ENCODE assay signal across 14 cellular contexts in genomic region chr1:64961923-64962322, GRCh38. TPM values are rescaled to one million over a fixed set of nuclear protein-coding genes. Genes with fewer than 3 reads are reported as not detected.
DNase-seq lines count a peak whose midpoint lies in the region; ATAC-seq and TF ChIP-seq lines count a peak whose summit lies in the region.
"Had no signal": no experiment of that assay in that cellular context is flagged by ENCODE, and none has a peak within 500 bp of the region (broad histone marks: within the 10 kb centered on the region; RNA-seq: fewer than 3 reads in every experiment).

No MANE protein-coding gene starts in this region.

- ATAC-seq in DND-41 (ENCODE audit: insufficient read depth, low read depth) (no peak), naive B cell (ENCODE audit: low read depth in 2 of 2) (no peak)

- H3K9me3 ChIP-seq in BLaER1 (no peaks in the 10 kb centered on the region), DND-41 (ENCODE audit: insufficient read depth, low read length, severe bottlenecking) (no peaks in the 10 kb centered on the region), adrenal gland (replicated peaks in 1 of 3) (no peaks in the 10 kb centered on the region)
- H3K9me3 ChIP-seq: sigmoid colon had no signal

- no peaks in the 10 kb centered on the region for H3K27me3 ChIP-seq in BLaER1
- no peaks in the 10 kb centered on the region for H3K27me3 ChIP-seq in DND-41 (ENCODE audit: insufficient read depth, low read length, poor library complexity)
- H3K27me3 ChIP-seq in adrenal gland: no peaks in the 10 kb centered on the region
- H3K27me3 ChIP-seq: sigmoid colon had no signal

- 69 to 83% (median 79%) methylated on average over 1 of the region's 1 CpG for WGBS in adrenal gland, 4 donors

- peak overlapping the region; percentile 50; the same call in 1 of the 2 replicates for H3K27ac ChIP-seq in BLaER1
- H3K27ac ChIP-seq in DND-41 (ENCODE audit: low read length): peak overlapping the region; percentile 19
- no peak overlapping the region for H3K27ac ChIP-seq in adrenal gland
- H3K27ac ChIP-seq: C4-2B, sigmoid colon had no signal

- peaks cover 90% of the 10 kb centered on the region for H3K79me2 ChIP-seq in DND-41 (ENCODE audit: insufficient read depth, low read length)

- no peaks in the 10 kb centered on the region for H3K9me3 Mint-ChIP-seq in activated T-helper 2 cell treated with anti-CD3 and anti-CD28 coated beads, Interferon-gamma antibody, Interleukin-2, Interleukin-4, amounts not matched to agents 10 μg/mL and 5 μg/mL and 100 μg/mL, durations not matched to agents 14 hours and 24 hours and 36 hours
- no peaks in the 10 kb centered on the region for H3K9me3 Mint-ChIP-seq in naive B cell

- intact Hi-C loops in activated T-helper 2 cell treated with anti-CD3 and anti-CD28 coated beads, Interferon-gamma antibody, Interleukin-2, Interleukin-4, amounts not matched to agents 10 μg/mL and 5 μg/mL and 100 μg/mL, durations not matched to agents 14 hours and 24 hours and 36 hours (cut with micrococcal nuclease): loop anchor here (2.0 to 10.0 kb wide), 3 partner anchors 103 to 433 kb away; partner anchors contain the start of gene AK4
- intact Hi-C loops in adrenal gland (cut with DNase I): loop anchor here in 1 of 2 donors (10.0 kb wide), 1 partner anchor 67 kb away; no protein-coding TSS in a partner anchor

- peaks cover 63% of the 10 kb centered on the region for H3K4me1 Mint-ChIP-seq in activated T-helper 2 cell treated with anti-CD3 and anti-CD28 coated beads, Interferon-gamma antibody, Interleukin-2, Interleukin-4, amounts not matched to agents 10 μg/mL and 5 μg/mL and 100 μg/mL, durations not matched to agents 14 hours and 24 hours and 36 hours (ENCODE audit: low read depth)
- peaks cover 58 to 68% (median 59%) of the 10 kb centered on the region in 3 donors for H3K4me1 Mint-ChIP-seq in naive B cell

- no peaks in the 10 kb centered on the region for H3K27me3 Mint-ChIP-seq in activated T-helper 2 cell treated with anti-CD3 and anti-CD28 coated beads, Interferon-gamma antibody, Interleukin-2, Interleukin-4, amounts not matched to agents 10 μg/mL and 5 μg/mL and 100 μg/mL, durations not matched to agents 14 hours and 24 hours and 36 hours (ENCODE audit: low read depth)
- H3K27me3 Mint-ChIP-seq in naive B cell: no peaks in the 10 kb centered on the region

- H3K9ac ChIP-seq in BLaER1: no peak overlapping the region
- H3K9ac ChIP-seq in DND-41 (ENCODE audit: low read depth, low read length): no peak overlapping the region

- H3K4me3 ChIP-seq in BLaER1 (no peak overlapping the region), DND-41 (ENCODE audit: low read depth in 1 of 2, low read length in 2 of 2) (no peak overlapping the region), adrenal gland (no peak overlapping the region)
- H3K4me3 ChIP-seq: sigmoid colon had no signal

- H3K4me1 ChIP-seq in BLaER1: peaks cover 69% of the 10 kb centered on the region
- H3K4me1 ChIP-seq in DND-41 (ENCODE audit: insufficient read depth, low read length): peaks cover 59% of the 10 kb centered on the region
- H3K4me1 ChIP-seq in adrenal gland (replicated peaks in 1 of 2): peaks cover 19 to 45% of the 10 kb centered on the region in 2 donors

- TF ChIP-seq CTCF in DND-41 (IDR thresholded peaks at IDR 0.05; ENCODE audit: borderline replicate concordance, extremely low read depth, low read length, poor library complexity, severe bottlenecking): no peak
- TF ChIP-seq CTCF in adrenal gland (IDR thresholded peaks at IDR 0.05): no peak

- H4K20me1 ChIP-seq in BLaER1 (peaks cover 92% of the 10 kb centered on the region), DND-41 (ENCODE audit: insufficient read depth, low read length) (peaks cover 74% of the 10 kb centered on the region)

- H3K36me3 Mint-ChIP-seq in activated T-helper 2 cell treated with anti-CD3 and anti-CD28 coated beads, Interferon-gamma antibody, Interleukin-2, Interleukin-4, amounts not matched to agents 10 μg/mL and 5 μg/mL and 100 μg/mL, durations not matched to agents 14 hours and 24 hours and 36 hours (ENCODE audit: low read depth): peaks cover 27% of the 10 kb centered on the region
- H3K36me3 Mint-ChIP-seq in naive B cell: no peaks in the 10 kb centered on the region

- DNase-seq in DND-41: no peak
- DNase-seq in activated T-helper 2 cell treated with anti-CD3 and anti-CD28 coated beads, Interferon-gamma antibody, Interleukin-2, Interleukin-4, amounts not matched to agents 10 μg/mL and 5 μg/mL and 100 μg/mL, durations not matched to agents 14 hours and 24 hours and 36 hours (ENCODE audit: low spot score): no peak
- no peak for DNase-seq in naive B cell
- DNase-seq in retina: no peak
- DNase-seq in DMS 273 treated with DMSO at 0.1 percent for 48 hours (lab: John Stamatoyannopoulos, UW): no peak
- DNase-seq in adrenal gland: no peak
- DNase-seq: amygdala, cortex of kidney, IMR-90, NCI-H1092, SHP77, sigmoid colon had no signal

- H3K36me3 ChIP-seq in BLaER1 (no peaks in the 10 kb centered on the region), DND-41 (ENCODE audit: insufficient read depth, low read length) (no peaks in the 10 kb centered on the region; the same call in 1 of the 2 replicates), adrenal gland (replicated peaks in 1 of 2) (no peaks in the 10 kb centered on the region)
- H3K36me3 ChIP-seq: sigmoid colon had no signal

- no peak overlapping the region for H2AFZ ChIP-seq in DND-41 (ENCODE audit: low read depth, low read length)

- peak overlapping the region; percentile 23 for H3K27ac Mint-ChIP-seq in activated T-helper 2 cell treated with anti-CD3 and anti-CD28 coated beads, Interferon-gamma antibody, Interleukin-2, Interleukin-4, amounts not matched to agents 10 μg/mL and 5 μg/mL and 100 μg/mL, durations not matched to agents 14 hours and 24 hours and 36 hours
- H3K27ac Mint-ChIP-seq in naive B cell: peak overlapping the region in 5 of 6 donors; percentile 75 to 95 (median 90)

- no peak overlapping the region for H3K4me3 Mint-ChIP-seq in activated T-helper 2 cell treated with anti-CD3 and anti-CD28 coated beads, Interferon-gamma antibody, Interleukin-2, Interleukin-4, amounts not matched to agents 10 μg/mL and 5 μg/mL and 100 μg/mL, durations not matched to agents 14 hours and 24 hours and 36 hours (ENCODE audit: low read depth)
- H3K4me3 Mint-ChIP-seq in naive B cell: peak overlapping the region; percentile 71 to 99 (median 82)

- no peak for TF ChIP-seq POLR2A in adrenal gland (IDR thresholded peaks at IDR 0.05)

- H3K4me2 ChIP-seq in BLaER1: peak overlapping the region; percentile 95
- peak overlapping the region; percentile 46; the same call in 1 of the 2 replicates for H3K4me2 ChIP-seq in DND-41 (ENCODE audit: insufficient read depth, low read length)

RNA-seq across cellular contexts. Expression of gene JAK1, which starts 4.4 kb away (rescaled TPM):
- 99.9 and 105 TPM in 2 replicates for total RNA-seq in activated T-helper 2 cell treated with anti-CD3 and anti-CD28 coated beads, Interferon-gamma antibody, Interleukin-2, Interleukin-4, amounts not matched to agents 10 μg/mL and 5 μg/mL and 100 μg/mL, durations not matched to agents 14 hours and 24 hours and 36 hours
- polyA plus RNA-seq in naive B cell (ENCODE audit: low read depth in 6 of 6) (100 to 1,000 TPM; 182 to 259 (median 194) TPM), adrenal gland (10 to 100 TPM; 23.4 to 59.5 (median 32.9) TPM)
- total RNA-seq in adrenal gland: 100 to 1,000 TPM in 5 of 8 donors, 10 to 100 TPM in 3; 58.0 to 155 (median 114) TPM

Comparison
In these comparisons a context has a peak if more than half of its experiments do, and no peak if none do; other contexts are left out.
1. H3K27ac ChIP-seq: peak in BLaER1 (single experiment) and DND-41 (single experiment); none in adrenal gland (0 of 5).